ENCODE assay signal across 1 cellular context in genomic region chr22:19911540-19912235, GRCh38.
TF ChIP-seq lines count a peak whose summit lies in the region.

No MANE protein-coding gene starts in this region.

TF ChIP-seq in WTC11, 78 proteins besides CTCF, POLR2A, EP300 and RAD21 (continued from another document):
- no peak for TF ChIP-seq OVOL2 (CRISPR knock-in tag; IDR thresholded peaks at IDR 0.05; ENCODE audit: borderline replicate concordance)
- TF ChIP-seq GABPB1 (CRISPR knock-in tag; IDR thresholded peaks at IDR 0.05) = no peak
- no peak for TF ChIP-seq USF2 (CRISPR knock-in tag; IDR thresholded peaks at IDR 0.05)
- TF ChIP-seq ARID4B (CRISPR knock-in tag; IDR thresholded peaks at IDR 0.05; ENCODE audit: borderline replicate concordance) = no peak
- TF ChIP-seq ZNF138 (CRISPR knock-in tag; conservative IDR thresholded peaks at IDR 0.05) = no peak
- TF ChIP-seq RORB (CRISPR knock-in tag; IDR thresholded peaks at IDR 0.05) = no peak
- TF ChIP-seq ZNF512 (CRISPR knock-in tag; IDR thresholded peaks at IDR 0.05; ENCODE audit: borderline replicate concordance) = no peak
- no peak for TF ChIP-seq GRHL2 (CRISPR knock-in tag; IDR thresholded peaks at IDR 0.05; ENCODE audit: insufficient replicate concordance, severe bottlenecking)
